ENCODE assay signal across 21 cellular contexts in the genomic region with DNA sequence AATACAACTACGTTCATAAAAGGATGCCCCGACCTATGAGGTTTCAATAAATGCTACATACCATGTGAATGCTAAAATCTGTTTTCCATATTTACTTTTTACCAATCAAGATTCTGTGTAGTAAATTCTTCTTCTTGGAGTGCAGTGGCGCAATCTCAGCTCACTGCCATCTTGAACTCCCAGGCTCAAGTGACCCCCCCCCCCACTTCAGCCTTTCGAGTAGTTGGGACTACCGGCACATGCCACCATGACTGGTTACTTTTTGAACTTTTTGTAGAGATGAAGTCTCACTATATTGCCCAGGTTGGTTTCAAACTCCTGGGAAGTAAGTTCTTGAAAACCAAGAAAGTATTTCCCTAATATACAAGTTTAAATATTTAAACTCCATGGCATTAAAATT.
"Had no signal": no experiment of that assay in that cellular context is flagged by ENCODE, and none has a peak within 500 bp of the region (broad histone marks: within the 10 kb centered on the region; RNA-seq: fewer than 3 reads in every experiment).

No MANE protein-coding gene starts in this region.

- H3K4me3 ChIP-seq: esophagus squamous epithelium, gastrocnemius medialis, heart left ventricle, hepatocyte, neural progenitor cell, right lobe of liver, suprapubic skin had no signal

- H2AFZ ChIP-seq: hepatocyte, neural progenitor cell, parathyroid adenoma had no signal

- DNase-seq: cortex of kidney; effector memory CD8-positive, alpha-beta T cell; erythroblast; esophagus squamous epithelium; gastrocnemius medialis; heart left ventricle; kidney; naive thymus-derived CD8-positive, alpha-beta T cell; right lobe of liver; small intestine; stimulated activated CD4-positive, alpha-beta T cell treated with anti-CD3 and anti-CD28 coated beads, Interleukin-15, amount 100 ng/mL, for 24 hours; stimulated activated CD4-positive, alpha-beta T cell treated with anti-CD3 and anti-CD28 coated beads, Interleukin-2, amount 100 ng/mL, for 48 hours; stimulated activated naive B cell treated with anti-CD40 and anti-IgM and Interleukin-4, amounts not matched to agents 10 μg/mL and 1 μg/mL and 100 μg/mL, for 72 hours; trophoblast cell had no signal

- H3K4me2 ChIP-seq: hepatocyte, neural progenitor cell had no signal

- ATAC-seq: effector memory CD8-positive, alpha-beta T cell; gastrocnemius medialis; heart left ventricle; left lobe of liver; naive thymus-derived CD8-positive, alpha-beta T cell; right lobe of liver; stimulated activated naive B cell treated with anti-CD40 and anti-IgM and Interleukin-4, amounts not matched to agents 10 μg/mL and 1 μg/mL and 100 μg/mL, for 72 hours had no signal

- H3K4me1 ChIP-seq: esophagus squamous epithelium, gastrocnemius medialis, heart left ventricle, neural progenitor cell, parathyroid adenoma, right lobe of liver, suprapubic skin had no signal

- H3K9me3 ChIP-seq: esophagus squamous epithelium, gastrocnemius medialis, heart left ventricle, right lobe of liver, suprapubic skin had no signal

- H3K9ac ChIP-seq: neural progenitor cell, parathyroid adenoma had no signal

- H3K27me3 Mint-ChIP-seq: effector memory CD8-positive, alpha-beta T cell; naive thymus-derived CD8-positive, alpha-beta T cell; progenitor cell of endocrine pancreas; stimulated activated naive B cell treated with anti-CD40 and anti-IgM and Interleukin-4, amounts not matched to agents 10 μg/mL and 1 μg/mL and 100 μg/mL, for 72 hours; stimulated activated naive CD8-positive, alpha-beta T cell treated with anti-CD3 and anti-CD28 coated beads, Interleukin-15, Interleukin-2, amounts not matched to agents 100 ng/mL and 50 ng/mL, for 24 hours had no signal

- H3K27ac Mint-ChIP-seq: effector memory CD8-positive, alpha-beta T cell; neural progenitor cell; progenitor cell of endocrine pancreas; stimulated activated naive CD8-positive, alpha-beta T cell treated with anti-CD3 and anti-CD28 coated beads, Interleukin-15, Interleukin-2, amounts not matched to agents 100 ng/mL and 50 ng/mL, for 24 hours had no signal

- H3K4me3 Mint-ChIP-seq: effector memory CD8-positive, alpha-beta T cell; naive thymus-derived CD8-positive, alpha-beta T cell; neural progenitor cell; stimulated activated naive B cell treated with anti-CD40 and anti-IgM and Interleukin-4, amounts not matched to agents 10 μg/mL and 1 μg/mL and 100 μg/mL, for 72 hours; stimulated activated naive CD8-positive, alpha-beta T cell treated with anti-CD3 and anti-CD28 coated beads, Interleukin-15, Interleukin-2, amounts not matched to agents 100 ng/mL and 50 ng/mL, for 24 hours had no signal

- H3K27me3 ChIP-seq: esophagus squamous epithelium, gastrocnemius medialis, heart left ventricle, hepatocyte, neural progenitor cell, right lobe of liver, suprapubic skin had no signal

- H3K27ac ChIP-seq: esophagus squamous epithelium, gastrocnemius medialis, heart left ventricle, hepatocyte, neural progenitor cell, parathyroid adenoma, right lobe of liver, suprapubic skin had no signal

- H3K9me3 Mint-ChIP-seq: effector memory CD8-positive, alpha-beta T cell; naive thymus-derived CD8-positive, alpha-beta T cell; neural progenitor cell; stimulated activated naive B cell treated with anti-CD40 and anti-IgM and Interleukin-4, amounts not matched to agents 10 μg/mL and 1 μg/mL and 100 μg/mL, for 72 hours; stimulated activated naive CD8-positive, alpha-beta T cell treated with anti-CD3 and anti-CD28 coated beads, Interleukin-15, Interleukin-2, amounts not matched to agents 100 ng/mL and 50 ng/mL, for 24 hours had no signal

- H3K4me1 Mint-ChIP-seq: neural progenitor cell; stimulated activated naive B cell treated with anti-CD40 and anti-IgM and Interleukin-4, amounts not matched to agents 10 μg/mL and 1 μg/mL and 100 μg/mL, for 72 hours had no signal
